8 cellular contexts compared by ENCODE assay signal in genomic region chr21:45607021-45607921, GRCh38. TPM values are rescaled to one million over a fixed set of nuclear protein-coding genes. Genes with fewer than 3 reads are reported as not detected.
DNase-seq lines count a peak whose midpoint lies in the region; ATAC-seq, FAIRE-seq and TF ChIP-seq lines count a peak whose summit lies in the region.

No MANE protein-coding gene starts in this region.

- TF ChIP-seq CTCF in kidney (IDR thresholded peaks at IDR 0.05; ENCODE audit: borderline replicate concordance, extremely low read depth, insufficient read depth): no peak

- no peak overlapping the region for H3K4me3 ChIP-seq in kidney (ENCODE audit: low read length in 2 of 2)

- peaks cover 2 to 18% of the 10 kb centered on the region in 2 donors for H3K9me3 ChIP-seq in kidney (ENCODE audit: control insufficient read depth in 1 of 2, low read length in 2 of 2)

- H3K27me3 Mint-ChIP-seq in activated T-cell treated with anti-CD3 and anti-CD28 coated beads, Interleukin-2, amount 50 U/mL, for 4 hours (ENCODE audit: low read depth): no peaks in the 10 kb centered on the region

- no peak overlapping the region for H3K9ac ChIP-seq in kidney (ENCODE audit: low read length in 2 of 2)

- H3K9me3 Mint-ChIP-seq in activated T-cell treated with anti-CD3 and anti-CD28 coated beads, Interleukin-2, amount 50 U/mL, for 4 hours: peaks cover 17% of the 10 kb centered on the region

- H3K4me1 Mint-ChIP-seq in activated T-cell treated with anti-CD3 and anti-CD28 coated beads, Interleukin-2, amount 50 U/mL, for 4 hours (ENCODE audit: low read depth): peaks cover 15% of the 10 kb centered on the region

- H3K27ac ChIP-seq in kidney (ENCODE audit: low read depth in 2 of 2, low read length in 2 of 2): no peak overlapping the region

- peak; percentile 100 for ATAC-seq in activated T-cell treated with anti-CD3 and anti-CD28 coated beads, Interleukin-2, amount 50 U/mL, for 4 hours
- ATAC-seq in GM19324 (IDR thresholded peaks at IDR 0.05; ENCODE audit: low FRiP score, unreplicated experiment) (no peak), HG03196 (IDR thresholded peaks at IDR 0.05; ENCODE audit: unreplicated experiment) (no peak)

- intact Hi-C loops in kidney (cut with DNase I): no loop called here

- peak overlapping the region; percentile 46 for H3K4me3 Mint-ChIP-seq in activated T-cell treated with anti-CD3 and anti-CD28 coated beads, Interleukin-2, amount 50 U/mL, for 4 hours

- peak; percentile 94 for DNase-seq in A172 (ENCODE audit: low spot score)
- DNase-seq in RCC 7860 (ENCODE audit: low spot score): peak; percentile 43
- peak; percentile 50 for DNase-seq in activated T-cell treated with anti-CD3 and anti-CD28 coated beads, Interleukin-2, amount 50 U/mL, for 4 hours
- DNase-seq in kidney: peak; percentile 23
- no peak for DNase-seq in NCI-H226
- no peak for DNase-seq in SHP77 (lab: John Stamatoyannopoulos, UW)

- no peaks in the 10 kb centered on the region for H3K36me3 ChIP-seq in kidney (ENCODE audit: control insufficient read depth in 1 of 2, insufficient read depth in 2 of 2, low read length in 2 of 2)

- no peak for FAIRE-seq in RCC 7860 (lab: Jason Lieb, UNC)
- no peak for FAIRE-seq in kidney (lab: Jason Lieb, UNC)

- peaks cover 4% of the 10 kb centered on the region for H3K36me3 Mint-ChIP-seq in activated T-cell treated with anti-CD3 and anti-CD28 coated beads, Interleukin-2, amount 50 U/mL, for 4 hours (ENCODE audit: insufficient read depth)

- no peaks in the 10 kb centered on the region for H3K4me1 ChIP-seq in kidney (ENCODE audit: control insufficient read depth in 1 of 2, insufficient read depth in 1 of 2, low read depth in 1 of 2, low read length in 2 of 2)

RNA-seq across cellular contexts. Expression of gene PCBP3, which starts 36.3 kb away (rescaled TPM):
- 0.31 TPM in 1 of 2 replicates, not detected in the other for total RNA-seq in A172 (2014; rRNA removed; shearing (Covaris generic))
- 1 to 10 TPM; 2.7 to 5.7 (median 4.8) TPM for total RNA-seq in activated T-cell treated with anti-CD3 and anti-CD28 coated beads, Interleukin-2, amount 50 U/mL, for 4 hours
- 5.4 TPM for total RNA-seq in kidney
- 2.3 TPM for polyA plus RNA-seq in kidney (ENCODE audit: insufficient read depth, low read depth, low replicate concordance)

Comparison
In these comparisons a context has a peak if more than half of its experiments do, and no peak if none do; other contexts are left out.
1. DNase-seq: peak in A172 (single experiment), RCC 7860 (single experiment), activated T-cell treated with anti-CD3 and anti-CD28 coated beads, Interleukin-2, amount 50 U/mL, for 4 hours (single experiment) and kidney (single experiment); none in NCI-H226 (single experiment) and SHP77 (0 of 2).
2. ATAC-seq: peak in activated T-cell treated with anti-CD3 and anti-CD28 coated beads, Interleukin-2, amount 50 U/mL, for 4 hours (2 of 2); none in GM19324 (single experiment) and HG03196 (single experiment).